ENCODE assay signal across 28 cellular contexts in genomic region chr3:157301027-157301663, GRCh38.
"Had no signal": no experiment of that assay in that cellular context is flagged by ENCODE, and none has a peak within 500 bp of the region (broad histone marks: within the 10 kb centered on the region; RNA-seq: fewer than 3 reads in every experiment).

No MANE protein-coding gene starts in this region.

- H3K27me3 ChIP-seq: gastroesophageal sphincter, hepatocyte, neutrophil, ovary, stomach, thyroid gland, upper lobe of left lung had no signal

- H3K36me3 ChIP-seq: gastroesophageal sphincter, left ventricle myocardium inferior, neutrophil, ovary, stomach, thyroid gland, upper lobe of left lung had no signal

- H3K4me2 ChIP-seq: hepatocyte had no signal

- H2AFZ ChIP-seq: hepatocyte had no signal

- H3K4me1 Mint-ChIP-seq: activated naive CD8-positive, alpha-beta T cell treated with anti-CD3 and anti-CD28 coated beads for 36 hours; stimulated activated naive B cell treated with anti-CD40 and anti-IgM and Interleukin-4, amounts not matched to agents 10 μg/mL and 1 μg/mL and 100 μg/mL, for 72 hours had no signal

- H3K4me3 ChIP-seq: gastroesophageal sphincter, hepatocyte, left ventricle myocardium inferior, lung, ovary, stomach, thyroid gland, upper lobe of left lung had no signal

- H3K27ac Mint-ChIP-seq: activated naive CD8-positive, alpha-beta T cell treated with anti-CD3 and anti-CD28 coated beads for 36 hours; activated T-cell treated with anti-CD3 and anti-CD28 coated beads, Interleukin-2, amount 50 U/mL, for 72 hours; effector memory CD8-positive, alpha-beta T cell; nephron; progenitor cell of endocrine pancreas; stimulated activated naive B cell treated with anti-CD40 and anti-IgM and Interleukin-4, amounts not matched to agents 10 μg/mL and 1 μg/mL and 100 μg/mL, for 72 hours had no signal

- H3K27me3 Mint-ChIP-seq: activated naive CD8-positive, alpha-beta T cell treated with anti-CD3 and anti-CD28 coated beads for 36 hours; effector memory CD8-positive, alpha-beta T cell; progenitor cell of endocrine pancreas; stimulated activated naive B cell treated with anti-CD40 and anti-IgM and Interleukin-4, amounts not matched to agents 10 μg/mL and 1 μg/mL and 100 μg/mL, for 72 hours had no signal

- H3K9me3 ChIP-seq: gastroesophageal sphincter, left ventricle myocardium inferior, neutrophil, ovary, stomach, thyroid gland, upper lobe of left lung had no signal

- H3K9me3 Mint-ChIP-seq: activated naive CD8-positive, alpha-beta T cell treated with anti-CD3 and anti-CD28 coated beads for 36 hours; activated T-cell treated with anti-CD3 and anti-CD28 coated beads, Interleukin-2, amount 50 U/mL, for 72 hours; effector memory CD8-positive, alpha-beta T cell; nephron; stimulated activated naive B cell treated with anti-CD40 and anti-IgM and Interleukin-4, amounts not matched to agents 10 μg/mL and 1 μg/mL and 100 μg/mL, for 72 hours had no signal

- FAIRE-seq: small intestine had no signal

- H3K27ac ChIP-seq: gastroesophageal sphincter, hepatocyte, left ventricle myocardium inferior, neutrophil, ovary, stomach, thyroid gland, upper lobe of left lung, VCaP had no signal

- H3K4me3 Mint-ChIP-seq: activated naive CD8-positive, alpha-beta T cell treated with anti-CD3 and anti-CD28 coated beads for 36 hours; activated T-cell treated with anti-CD3 and anti-CD28 coated beads, Interleukin-2, amount 50 U/mL, for 72 hours; effector memory CD8-positive, alpha-beta T cell; nephron; stimulated activated naive B cell treated with anti-CD40 and anti-IgM and Interleukin-4, amounts not matched to agents 10 μg/mL and 1 μg/mL and 100 μg/mL, for 72 hours had no signal

- DNase-seq: activated CD4-positive, alpha-beta T cell treated with anti-CD3 and anti-CD28 coated beads for 4 hours; activated CD4-positive, alpha-beta T cell treated with anti-CD3 and anti-CD28 coated beads, Interleukin-2, amount 50 U/mL, for 4 hours; activated effector memory CD4-positive, alpha-beta T cell treated with Interleukin-2 at 50 U/mL for 16 hours; activated naive CD4-positive, alpha-beta T cell treated with Interleukin-2 at 50 U/mL for 16 hours; activated naive CD8-positive, alpha-beta T cell treated with anti-CD3 and anti-CD28 coated beads for 36 hours; activated T-cell treated with anti-CD3 and anti-CD28 coated beads for 4 hours; activated T-cell treated with anti-CD3 and anti-CD28 coated beads, Interleukin-2, amount 50 U/mL, for 72 hours; amygdala; caudate nucleus; cortex of kidney; effector memory CD8-positive, alpha-beta T cell; islet precursor cell; left ventricle myocardium inferior; ovary; small intestine; stimulated activated naive B cell treated with anti-CD40 and anti-IgM and Interleukin-4, amounts not matched to agents 10 μg/mL and 1 μg/mL and 100 μg/mL, for 72 hours; stomach; T-helper 2 cell; thyroid gland; upper lobe of left lung had no signal

- H3K79me2 ChIP-seq: hepatocyte had no signal

- H3K4me1 ChIP-seq: gastroesophageal sphincter, left ventricle myocardium inferior, stomach, thyroid gland, upper lobe of left lung had no signal

- H3K36me3 Mint-ChIP-seq: activated naive CD8-positive, alpha-beta T cell treated with anti-CD3 and anti-CD28 coated beads for 36 hours; stimulated activated naive B cell treated with anti-CD40 and anti-IgM and Interleukin-4, amounts not matched to agents 10 μg/mL and 1 μg/mL and 100 μg/mL, for 72 hours had no signal

- ATAC-seq: activated T-cell treated with anti-CD3 and anti-CD28 coated beads, Interleukin-2, amount 50 U/mL, for 72 hours; effector memory CD8-positive, alpha-beta T cell; gastroesophageal sphincter; sciatic nerve; stimulated activated naive B cell treated with anti-CD40 and anti-IgM and Interleukin-4, amounts not matched to agents 10 μg/mL and 1 μg/mL and 100 μg/mL, for 72 hours had no signal
